In genomic region chr12:53624956-53625355, GRCh38 we compare ENCODE assay signal across 8 cellular contexts. TPM values are rescaled to one million over a fixed set of nuclear protein-coding genes. Genes with fewer than 3 reads are reported as not detected.
DNase-seq lines count a peak whose midpoint lies in the region; ATAC-seq and TF ChIP-seq lines count a peak whose summit lies in the region.

No MANE protein-coding gene starts in this region.

- intact Hi-C loops in activated CD4-positive, alpha-beta T cell treated with anti-CD3 and anti-CD28 coated beads for 36 hours (cut with DNase I, micrococcal nuclease), result loop anchor here in 1 of 2 experiments (5.0 kb wide), 1 partner anchor 63 kb away; no protein-coding TSS in a partner anchor

- H3K27ac ChIP-seq in layer of hippocampus (ENCODE audit: low read depth, low read length) (peak overlapping the region; percentile 88), thoracic aorta (peak overlapping the region; percentile 91)

- no peaks in the 10 kb centered on the region for H3K9me3 ChIP-seq in thoracic aorta

- H3K36me3 Mint-ChIP-seq in activated CD4-positive, alpha-beta T cell treated with anti-CD3 and anti-CD28 coated beads for 36 hours (ENCODE audit: low read depth), result no peaks in the 10 kb centered on the region
- H3K36me3 Mint-ChIP-seq in activated naive CD8-positive, alpha-beta T cell treated with anti-CD3 and anti-CD28 coated beads, Interleukin-2, amount 50 U/mL, for 24 hours (ENCODE audit: low read depth), result peaks cover 5% of the 10 kb centered on the region

- H3K36me3 ChIP-seq in thoracic aorta, result no peaks in the 10 kb centered on the region

- no peaks in the 10 kb centered on the region for H3K27me3 Mint-ChIP-seq in activated CD4-positive, alpha-beta T cell treated with anti-CD3 and anti-CD28 coated beads for 36 hours
- no peaks in the 10 kb centered on the region for H3K27me3 Mint-ChIP-seq in activated naive CD8-positive, alpha-beta T cell treated with anti-CD3 and anti-CD28 coated beads, Interleukin-2, amount 50 U/mL, for 24 hours

- peaks cover 28 to 33% of the 10 kb centered on the region in 2 donors for H3K4me1 ChIP-seq in thoracic aorta (ENCODE audit: control insufficient read depth in 1 of 2, low read depth in 2 of 2)

- H3K9me3 Mint-ChIP-seq in activated CD4-positive, alpha-beta T cell treated with anti-CD3 and anti-CD28 coated beads for 36 hours (ENCODE audit: low read depth), result no peaks in the 10 kb centered on the region
- no peaks in the 10 kb centered on the region for H3K9me3 Mint-ChIP-seq in activated naive CD8-positive, alpha-beta T cell treated with anti-CD3 and anti-CD28 coated beads, Interleukin-2, amount 50 U/mL, for 24 hours

- CTCF ChIA-PET in activated CD4-positive, alpha-beta T cell treated with anti-CD3 and anti-CD28 coated beads for 36 hours (lab: Charles Lee), result interaction anchor here (0.5 to 4.1 kb wide), 4 partner anchors 9 to 129 kb away, joined by 3 to 16 read pairs (median 5); no protein-coding TSS in a partner anchor

- H3K27me3 ChIP-seq in layer of hippocampus (ENCODE audit: control insufficient read depth, insufficient read depth, low read length) (no peaks in the 10 kb centered on the region), thoracic aorta (replicated peaks; ENCODE audit: insufficient read depth) (no peaks in the 10 kb centered on the region)

- POLR2A ChIA-PET in activated CD4-positive, alpha-beta T cell treated with anti-CD3 and anti-CD28 coated beads for 36 hours (lab: Charles Lee), result no interaction called here

- H3K27ac Mint-ChIP-seq in activated CD4-positive, alpha-beta T cell treated with anti-CD3 and anti-CD28 coated beads for 36 hours, result peak overlapping the region; percentile 84
- peak overlapping the region; percentile 97 for H3K27ac Mint-ChIP-seq in activated naive CD8-positive, alpha-beta T cell treated with anti-CD3 and anti-CD28 coated beads, Interleukin-2, amount 50 U/mL, for 24 hours

- DNase-seq in activated CD4-positive, alpha-beta T cell treated with anti-CD3 and anti-CD28 coated beads for 36 hours, result no peak
- no peak for DNase-seq in activated CD4-positive, alpha-beta T cell treated with anti-CD3 and anti-CD28 coated beads, Interleukin-2, amount 50 U/mL, for 4 hours
- DNase-seq in activated naive CD8-positive, alpha-beta T cell treated with anti-CD3 and anti-CD28 coated beads, Interleukin-2, amount 50 U/mL, for 24 hours, result no peak
- no peak for DNase-seq in thoracic aorta (ENCODE audit: low spot score)
- DNase-seq in activated gamma-delta T cell treated with Interleukin-2 at 50 U/mL for 16 hours, result no peak

- no peak for ATAC-seq in activated CD4-positive, alpha-beta T cell treated with anti-CD3 and anti-CD28 coated beads for 36 hours
- no peak for ATAC-seq in activated naive CD8-positive, alpha-beta T cell treated with anti-CD3 and anti-CD28 coated beads, Interleukin-2, amount 50 U/mL, for 24 hours
- ATAC-seq in thoracic aorta (ENCODE audit: insufficient number of reproducible peaks, low FRiP score, low read depth) (no peak), HG03196 (IDR thresholded peaks at IDR 0.05; ENCODE audit: unreplicated experiment) (no peak), GM18858 (IDR thresholded peaks at IDR 0.05; ENCODE audit: unreplicated experiment) (no peak)

- H3K4me3 ChIP-seq in thoracic aorta, result peak overlapping the region; percentile 83

- no peak for TF ChIP-seq CTCF in thoracic aorta (IDR thresholded peaks at IDR 0.05)

- H3K4me3 Mint-ChIP-seq in activated CD4-positive, alpha-beta T cell treated with anti-CD3 and anti-CD28 coated beads for 36 hours, result peak overlapping the region; percentile 95
- peak overlapping the region; percentile 92 for H3K4me3 Mint-ChIP-seq in activated naive CD8-positive, alpha-beta T cell treated with anti-CD3 and anti-CD28 coated beads, Interleukin-2, amount 50 U/mL, for 24 hours

- H3K4me1 Mint-ChIP-seq in activated CD4-positive, alpha-beta T cell treated with anti-CD3 and anti-CD28 coated beads for 36 hours, result peaks cover 35% of the 10 kb centered on the region
- peaks cover 49% of the 10 kb centered on the region for H3K4me1 Mint-ChIP-seq in activated naive CD8-positive, alpha-beta T cell treated with anti-CD3 and anti-CD28 coated beads, Interleukin-2, amount 50 U/mL, for 24 hours

RNA-seq across cellular contexts. Expression of gene ATF7, which starts 1.2 kb away (rescaled TPM):
- 10 to 100 TPM; 23.0 to 28.1 TPM for total RNA-seq in activated CD4-positive, alpha-beta T cell treated with anti-CD3 and anti-CD28 coated beads for 36 hours
- 10 to 100 TPM; 24.4 to 82.1 TPM for total RNA-seq in thoracic aorta

RNA-seq across cellular contexts. Expression of gene ATP5MC2, which starts 50.9 kb away (rescaled TPM):
- 100 to 1,000 TPM; 356 to 415 TPM for total RNA-seq in activated CD4-positive, alpha-beta T cell treated with anti-CD3 and anti-CD28 coated beads for 36 hours
- total RNA-seq in thoracic aorta, result 100 to 1,000 TPM; 168 to 175 TPM
